ENCODE assay signal across 10 cellular contexts in the genomic region with DNA sequence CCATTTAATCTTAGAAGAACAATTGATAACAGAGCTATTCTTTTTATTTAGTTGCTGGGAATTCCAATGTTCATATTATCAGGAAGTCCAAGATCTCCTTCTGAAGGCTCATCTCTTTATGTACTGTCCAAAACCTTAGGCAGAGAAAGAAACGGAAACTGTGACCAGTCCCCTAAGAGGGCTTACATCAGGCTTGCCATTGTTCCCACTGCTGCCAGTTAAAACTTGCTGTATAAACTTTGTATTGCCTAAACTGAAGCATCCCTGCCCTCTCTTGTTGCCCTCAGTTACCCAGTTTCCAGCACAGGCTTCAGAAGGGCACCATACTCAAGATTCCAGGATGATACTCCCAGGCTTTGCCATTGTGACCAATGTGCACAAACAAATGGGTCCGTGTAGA.
"Had no signal": no experiment of that assay in that cellular context is flagged by ENCODE, and none has a peak within 500 bp of the region (broad histone marks: within the 10 kb centered on the region; RNA-seq: fewer than 3 reads in every experiment).

No MANE protein-coding gene starts in this region.

- H3K36me3 ChIP-seq: HAP-1 had no signal

- H2AFZ ChIP-seq: GM23248 had no signal

- H3K4me3 ChIP-seq: GM23248, HAP-1, K562 had no signal

- H3K4me1 ChIP-seq: HAP-1 had no signal

- H3K9ac ChIP-seq: GM23248 had no signal

- H3K9me3 ChIP-seq: HAP-1 had no signal

- DNase-seq: GM23248, GOT3, H7, HFFc6, IMR-90, KG1 had no signal

- FAIRE-seq: HTR-8/SVneo, K562 had no signal

- ATAC-seq: HCT116, K562 had no signal

- H3K27ac ChIP-seq: GM23248 had no signal
